Comparison of ENCODE assay signal across 8 cellular contexts in the genomic region with DNA sequence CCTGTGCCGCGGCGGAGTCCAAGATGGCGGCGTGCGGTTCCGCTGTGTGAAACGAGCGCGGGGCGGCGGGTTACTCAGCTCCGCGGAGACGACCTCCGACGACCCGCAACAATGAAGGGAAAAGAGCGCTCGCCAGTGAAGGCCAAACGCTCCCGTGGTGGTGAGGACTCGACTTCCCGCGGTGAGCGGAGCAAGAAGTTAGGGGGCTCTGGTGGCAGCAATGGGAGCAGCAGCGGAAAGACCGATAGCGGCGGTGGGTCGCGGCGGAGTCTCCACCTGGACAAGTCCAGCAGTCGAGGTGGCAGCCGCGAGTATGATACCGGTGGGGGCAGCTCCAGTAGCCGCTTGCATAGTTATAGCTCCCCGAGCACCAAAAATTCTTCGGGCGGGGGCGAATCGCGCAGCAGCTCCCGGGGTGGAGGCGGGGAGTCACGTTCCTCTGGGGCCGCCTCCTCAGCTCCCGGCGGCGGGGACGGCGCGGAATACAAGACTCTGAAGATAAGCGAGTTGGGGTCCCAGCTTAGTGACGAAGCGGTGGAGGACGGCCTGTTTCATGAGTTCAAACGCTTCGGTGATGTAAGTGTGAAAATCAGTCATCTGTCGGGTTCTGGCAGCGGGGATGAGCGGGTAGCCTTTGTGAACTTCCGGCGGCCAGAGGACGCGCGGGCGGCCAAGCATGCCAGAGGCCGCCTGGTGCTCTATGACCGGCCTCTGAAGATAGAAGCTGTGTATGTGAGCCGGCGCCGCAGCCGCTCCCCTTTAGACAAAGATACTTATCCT. TPM values are rescaled to one million over a fixed set of nuclear protein-coding genes. Genes with fewer than 3 reads are reported as not detected.
A peak's percentile ranks its signal among the peaks of the same experiment; 100 is the strongest.
DNase-seq lines count a peak whose midpoint lies in the region; ATAC-seq and TF ChIP-seq lines count a peak whose summit lies in the region.

No MANE protein-coding gene starts in this region.

- H3K4me3 ChIP-seq in WERI-Rb-1 (ENCODE audit: low read depth, low read length) (peak overlapping the region; percentile 84), coronary artery (peak overlapping the region; percentile 92), lung (peak overlapping the region; percentile 83)

- H3K9me3 Mint-ChIP-seq in IgD-negative memory B cell, result no peaks in the 10 kb centered on the region

- TF ChIP-seq CTCF in WERI-Rb-1 (IDR thresholded peaks at IDR 0.05; ENCODE audit: low read depth, low read length) (peak; percentile 25; the same call in 1 of the 2 replicates), coronary artery (IDR thresholded peaks at IDR 0.05) (no peak), lung (IDR thresholded peaks at IDR 0.05; ENCODE audit: control extremely low read depth, extremely low read depth) (no peak)

- H3K27me3 ChIP-seq in WERI-Rb-1 (ENCODE audit: insufficient read depth, low read depth, severe bottlenecking) (no peaks in the 10 kb centered on the region), lung (ENCODE audit: control insufficient read depth, insufficient read depth) (no peaks in the 10 kb centered on the region)

- H3K27ac Mint-ChIP-seq in IgD-negative memory B cell, result peak overlapping the region in 2 of 3 donors; percentile 28 to 81

- H3K27me3 Mint-ChIP-seq in IgD-negative memory B cell, result no peaks in the 10 kb centered on the region

- H3K36me3 Mint-ChIP-seq in IgD-negative memory B cell, result peaks cover 8% of the 10 kb centered on the region

- H3K4me1 ChIP-seq in lung (ENCODE audit: control insufficient read depth in 2 of 2, insufficient read depth in 2 of 2, low read length in 2 of 2), result peaks cover 7 to 19% of the 10 kb centered on the region in 2 donors

- H3K4me3 Mint-ChIP-seq in IgD-negative memory B cell, result no peak overlapping the region

- WGBS in lung, 2 donors, result 0% methylated on average over 75 of the region's 75 CpGs

- peaks cover 13 to 50% (median 45%) of the 10 kb centered on the region in 3 donors for H3K4me1 Mint-ChIP-seq in IgD-negative memory B cell

- peak overlapping the region; percentile 98 for H3K27ac ChIP-seq in WERI-Rb-1
- peak overlapping the region; percentile 81 to 90 for H3K27ac ChIP-seq in coronary artery
- peak overlapping the region; percentile 75 to 95 for H3K27ac ChIP-seq in lung (ENCODE audit: low read depth in 1 of 2, low read length in 1 of 2)

- no peaks in the 10 kb centered on the region for H3K9me3 ChIP-seq in WERI-Rb-1 (ENCODE audit: severe bottlenecking)
- H3K9me3 ChIP-seq in lung (ENCODE audit: control insufficient read depth in 2 of 2, insufficient read depth in 1 of 2, low read length in 1 of 2), result no peaks in the 10 kb centered on the region

- DNase-seq in DMS 273 (lab: John Stamatoyannopoulos, UW; ENCODE audit: unreplicated experiment) (peak; percentile 76), DMS 273 treated with DMSO at 0.1 percent for 48 hours (lab: John Stamatoyannopoulos, UW) (no peak), WERI-Rb-1 (peak; percentile 55), coronary artery (ENCODE audit: low spot score) (no peak), lung (ENCODE audit: low spot score) (peak; percentile 56)
- peak; percentile 40 to 59 for DNase-seq in stimulated activated CD8-positive, alpha-beta memory T cell treated with anti-CD3 and anti-CD28 coated beads, Interleukin-15, amount 100 ng/mL, for 48 hours (ENCODE audit: low read depth in 2 of 2)

- no peak for ATAC-seq in lung (ENCODE audit: insufficient read depth, low FRiP score)
- ATAC-seq in GM21576 (IDR thresholded peaks at IDR 0.05; ENCODE audit: unreplicated experiment), result no peak

- H3K36me3 ChIP-seq in WERI-Rb-1 (peaks cover 54% of the 10 kb centered on the region), lung (ENCODE audit: control insufficient read depth in 2 of 2, insufficient read depth in 2 of 2, low read length in 2 of 2) (peaks cover 0 to 9% of the 10 kb centered on the region in 2 donors)

RNA-seq across cellular contexts. Expression of a gene that starts 0.4 kb away (rescaled TPM):
- 16.9 TPM for polyA plus RNA-seq in IgD-negative memory B cell
- total RNA-seq in lung, result 10 to 100 TPM; 25.5 to 55.4 TPM
- 1 to 10 TPM; 3.6 to 4.8 TPM for polyA plus RNA-seq in lung

RNA-seq across cellular contexts. Expression of a gene that starts 51.2 kb away (rescaled TPM):
- polyA plus RNA-seq in IgD-negative memory B cell, result 3.6 TPM
- total RNA-seq in lung, result 10 to 100 TPM in 1 of 2 donors, 1 to 10 TPM in 1; 6.8 to 12.0 TPM
- polyA plus RNA-seq in lung, result 1 to 10 TPM; 4.6 to 8.5 TPM

Comparison
In these comparisons a context has a peak if more than half of its experiments do, and no peak if none do; other contexts are left out.
1. DNase-seq: peak in DMS 273 (single experiment), WERI-Rb-1 (single experiment), lung (single experiment) and stimulated activated CD8-positive, alpha-beta memory T cell treated with anti-CD3 and anti-CD28 coated beads, Interleukin-15, amount 100 ng/mL, for 48 hours (2 of 2); none in DMS 273 treated with DMSO at 0.1 percent for 48 hours (single experiment) and coronary artery (single experiment).
2. Peak in every context shown above with its lines, with median percentiles within 50 percentile points of each other: H3K27ac ChIP-seq and H3K4me3 ChIP-seq.